Comparison of ENCODE assay signal across 8 cellular contexts in the genomic region with DNA sequence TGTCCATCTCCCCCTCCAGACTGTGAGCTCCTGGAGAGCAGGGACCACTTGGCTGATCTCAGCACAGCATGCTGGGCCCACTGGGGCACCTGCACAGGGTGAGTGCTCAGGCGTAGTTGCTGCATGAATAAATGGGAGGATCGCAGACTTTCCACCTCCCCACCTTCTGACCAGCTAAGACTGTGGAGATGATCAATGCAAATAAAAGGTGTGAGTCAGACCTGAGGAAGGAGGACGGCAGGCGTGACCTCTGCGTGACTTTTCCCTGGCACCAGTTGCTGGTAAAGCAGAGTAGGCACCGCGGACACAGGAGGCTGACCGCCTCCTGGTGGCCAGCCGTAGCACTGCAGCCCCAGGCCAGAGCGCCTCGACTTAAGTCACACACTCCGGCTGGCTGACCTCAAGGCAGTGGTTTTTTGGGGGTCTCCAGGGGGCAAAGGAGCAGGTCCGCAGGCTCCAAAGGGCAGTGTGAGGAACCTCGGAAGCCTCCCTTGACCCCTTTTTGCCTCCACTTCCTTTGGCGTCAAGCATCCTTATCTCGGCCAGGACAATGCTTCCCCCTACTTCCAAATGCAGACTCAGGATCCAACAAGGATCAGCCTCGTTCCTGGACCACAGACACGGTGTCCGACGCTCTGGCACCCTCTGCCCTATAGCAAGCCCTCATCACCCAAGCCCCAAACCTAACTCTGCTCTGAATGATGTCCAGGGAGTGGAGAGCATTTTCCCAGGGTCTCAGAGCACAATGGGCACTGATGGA. TPM values are rescaled to one million over a fixed set of nuclear protein-coding genes. Genes with fewer than 3 reads are reported as not detected.
DNase-seq lines count a peak whose midpoint lies in the region; ATAC-seq and TF ChIP-seq lines count a peak whose summit lies in the region.

No MANE protein-coding gene starts in this region.

- WGBS in lung, 2 donors, result 25 to 31% methylated on average over 20 of the region's 20 CpGs

- CTCF ChIA-PET in activated CD4-positive, alpha-beta T cell treated with anti-CD3 and anti-CD28 coated beads for 36 hours (lab: Charles Lee), result interaction anchor here (0.6 to 3.2 kb wide), 7 partner anchors 12 to 543 kb away, joined by 3 to 16 read pairs (median 4); a partner anchor contains a TSS

- peaks cover 6% of the 10 kb centered on the region for H3K27me3 Mint-ChIP-seq in activated CD4-positive, alpha-beta T cell treated with anti-CD3 and anti-CD28 coated beads for 36 hours

- peaks cover 16% of the 10 kb centered on the region for H3K4me1 Mint-ChIP-seq in activated CD4-positive, alpha-beta T cell treated with anti-CD3 and anti-CD28 coated beads for 36 hours

- H3K9me3 ChIP-seq in lung (ENCODE audit: control insufficient read depth in 2 of 2, insufficient read depth in 1 of 2, low read length in 1 of 2), result peaks cover 0 to 7% of the 10 kb centered on the region in 2 donors

- H3K36me3 Mint-ChIP-seq in activated CD4-positive, alpha-beta T cell treated with anti-CD3 and anti-CD28 coated beads for 36 hours (ENCODE audit: low read depth), result peaks cover 5% of the 10 kb centered on the region

- H3K4me3 ChIP-seq in coronary artery, result no peak overlapping the region
- no peak overlapping the region for H3K4me3 ChIP-seq in lung

- POLR2A ChIA-PET in activated CD4-positive, alpha-beta T cell treated with anti-CD3 and anti-CD28 coated beads for 36 hours (lab: Charles Lee), result no interaction called here

- H3K4me3 Mint-ChIP-seq in activated CD4-positive, alpha-beta T cell treated with anti-CD3 and anti-CD28 coated beads for 36 hours, result no peak overlapping the region

- peak; percentile 41 for DNase-seq in AG09319 (ENCODE audit: extremely low read depth, low read depth)
- peak; percentile 30 for DNase-seq in NCI-H146 treated with DMSO at 0.1 percent for 48 hours (lab: John Stamatoyannopoulos, UW; ENCODE audit: unreplicated experiment)
- DNase-seq in activated CD4-positive, alpha-beta T cell treated with anti-CD3 and anti-CD28 coated beads for 36 hours, result peak; percentile 84
- DNase-seq in coronary artery (ENCODE audit: low spot score), result no peak
- DNase-seq in lung (ENCODE audit: low spot score), result peak; percentile 74
- peak; percentile 29 to 32 for DNase-seq in stimulated activated CD8-positive, alpha-beta memory T cell treated with anti-CD3 and anti-CD28 coated beads, Interleukin-15, amount 100 ng/mL, for 4 hours (ENCODE audit: low read depth in 2 of 2)

- peaks cover 0 to 1% of the 10 kb centered on the region in 2 donors for H3K4me1 ChIP-seq in lung (ENCODE audit: control insufficient read depth in 2 of 2, insufficient read depth in 2 of 2, low read length in 2 of 2)

- H3K27ac Mint-ChIP-seq in activated CD4-positive, alpha-beta T cell treated with anti-CD3 and anti-CD28 coated beads for 36 hours, result no peak overlapping the region

- ATAC-seq in GM19463 (IDR thresholded peaks at IDR 0.05; ENCODE audit: unreplicated experiment), result peak; percentile 62
- peak; percentile 58 for ATAC-seq in activated CD4-positive, alpha-beta T cell treated with anti-CD3 and anti-CD28 coated beads for 36 hours
- peak; percentile 76 for ATAC-seq in lung (ENCODE audit: insufficient read depth, low FRiP score)
- ATAC-seq in GM21390 (IDR thresholded peaks at IDR 0.05; ENCODE audit: unreplicated experiment), result no peak

- H3K9me3 Mint-ChIP-seq in activated CD4-positive, alpha-beta T cell treated with anti-CD3 and anti-CD28 coated beads for 36 hours (ENCODE audit: low read depth), result peaks cover 8% of the 10 kb centered on the region

- H3K27ac ChIP-seq in coronary artery (no peak overlapping the region), lung (ENCODE audit: low read depth in 1 of 2, low read length in 1 of 2) (no peak overlapping the region)

- no peaks in the 10 kb centered on the region for H3K36me3 ChIP-seq in lung (ENCODE audit: control insufficient read depth in 2 of 2, insufficient read depth in 2 of 2, low read length in 2 of 2)

- intact Hi-C loops in activated CD4-positive, alpha-beta T cell treated with anti-CD3 and anti-CD28 coated beads for 36 hours (cut with DNase I, micrococcal nuclease), result loop anchor here (1.0 to 2.0 kb wide), 3 partner anchors 12 to 542 kb away; no protein-coding TSS in a partner anchor

- TF ChIP-seq CTCF in AG09319 (IDR thresholded peaks at IDR 0.05; ENCODE audit: low read depth, low read length) (peak; percentile 99), coronary artery (IDR thresholded peaks at IDR 0.05) (peak; percentile 88), lung (IDR thresholded peaks at IDR 0.05; ENCODE audit: control extremely low read depth, extremely low read depth) (peak; percentile 87)

- H3K27me3 ChIP-seq in lung (ENCODE audit: control insufficient read depth, insufficient read depth), result no peaks in the 10 kb centered on the region

RNA-seq across cellular contexts. Expression of a gene that starts 12.7 kb away (rescaled TPM):
- total RNA-seq in activated CD4-positive, alpha-beta T cell treated with anti-CD3 and anti-CD28 coated beads for 36 hours, result 1 to 10 TPM; 9.3 TPM
- total RNA-seq in lung, result 10 to 100 TPM; 12.4 to 13.3 TPM
- polyA plus RNA-seq in lung, result 10 to 100 TPM in 1 of 2 donors, 1 to 10 TPM in 1; 6.8 to 10.9 TPM
